In genomic region chr4:47729086-47729763, GRCh38 we compare ENCODE assay signal across 17 cellular contexts.
DNase-seq lines count a peak whose midpoint lies in the region; ATAC-seq and TF ChIP-seq lines count a peak whose summit lies in the region.
"Had no signal": no experiment of that assay in that cellular context is flagged by ENCODE, and none has a peak within 500 bp of the region (broad histone marks: within the 10 kb centered on the region; RNA-seq: fewer than 3 reads in every experiment).

No MANE protein-coding gene starts in this region.

- CTCF ChIA-PET in IMR-90 (lab: Yijun Ruan, JAX) (no interaction called here), GM10248 (lab: Yijun Ruan, JAX) (interaction anchor here (0.7 to 2.5 kb wide), 5 partner anchors 10 to 110 kb away, joined by 3 to 7 read pairs (median 4); no protein-coding TSS in a partner anchor)

- peak; percentile 21; the same call in 1 of the 2 replicates for ATAC-seq in IMR-90 (ENCODE audit: low read depth)

- H2BK5ac ChIP-seq in IMR-90 (ENCODE audit: low read depth, low read length, poor library complexity, severe bottlenecking) = no peak overlapping the region

- H2BK120ac ChIP-seq in IMR-90 (ENCODE audit: low read depth, low read length) = no peak overlapping the region

- no peak overlapping the region for H3K18ac ChIP-seq in IMR-90 (ENCODE audit: low read depth, low read length)

- H3K4me2 ChIP-seq in IMR-90 (ENCODE audit: low read depth, low read length) (no peak overlapping the region), osteoblast (ENCODE audit: insufficient read depth, low read length) (peak overlapping the region; percentile 23)
- H3K4me2 ChIP-seq: PC-9 had no signal

- H3K27me3 ChIP-seq in IMR-90 (ENCODE audit: control insufficient read depth, insufficient read depth, low read length) (no peaks in the 10 kb centered on the region; the same call in none of the 2 replicates), osteoblast (ENCODE audit: insufficient read depth, low read length) (peaks cover 3% of the 10 kb centered on the region), endodermal cell (ENCODE audit: control insufficient read depth, insufficient read depth, low read length, poor library complexity, severe bottlenecking) (no peaks in the 10 kb centered on the region)
- H3K27me3 ChIP-seq: SJCRH30 had no signal

- H3K27ac ChIP-seq in IMR-90 (ENCODE audit: insufficient read depth, low read length) (no peak overlapping the region), VCaP (peak overlapping the region; percentile 58), osteoblast (ENCODE audit: low read depth, low read length) (no peak overlapping the region), endodermal cell (ENCODE audit: low read depth, low read length) (no peak overlapping the region)
- H3K27ac ChIP-seq: PC-9, RWPE1, SJCRH30 had no signal

- no peak for TF ChIP-seq POLR2A in IMR-90 (IDR thresholded peaks at IDR 0.05; ENCODE audit: low read depth, low read length)

- no peak overlapping the region for H3K4ac ChIP-seq in IMR-90 (ENCODE audit: low read depth, low read length)

- H2AK9ac ChIP-seq in IMR-90 (replicated peaks; ENCODE audit: low read depth, low read length, poor library complexity) = no peak overlapping the region

- peaks cover 6% of the 10 kb centered on the region for H3K4me1 Mint-ChIP-seq in endodermal cell
- H3K4me1 Mint-ChIP-seq: CD8-positive, alpha-beta memory T cell had no signal

- no peak overlapping the region for H3K4me3 ChIP-seq in IMR-90 (ENCODE audit: insufficient read depth, low read depth, low read length)
- no peak overlapping the region for H3K4me3 ChIP-seq in osteoblast (ENCODE audit: insufficient read depth, low read length)
- H3K4me3 ChIP-seq in endodermal cell (ENCODE audit: low read length) = no peak overlapping the region
- H3K4me3 ChIP-seq: PC-9, SJCRH30 had no signal

- intact Hi-C loops in IMR-90 (cut with micrococcal nuclease) = no loop called here

- dilution Hi-C loops in IMR-90 (cut with HindIII; ENCODE audit: low sequenced_read_pairs, unreplicated experiment) = no loop called here

- H3K27me3 Mint-ChIP-seq in endodermal cell (ENCODE audit: insufficient read depth) = no peaks in the 10 kb centered on the region

- H3K9ac ChIP-seq in IMR-90 (ENCODE audit: low read depth, low read length) (no peak overlapping the region), endodermal cell (ENCODE audit: extremely low read depth, low read length, poor library complexity, severe bottlenecking) (no peak overlapping the region)

- no peak overlapping the region for H4K91ac ChIP-seq in IMR-90 (ENCODE audit: insufficient read depth, low read depth, low read length)

- no peak overlapping the region for H4K5ac ChIP-seq in IMR-90 (ENCODE audit: low read depth, low read length)

- DNase-seq in IMR-90 = peak; percentile 11
- DNase-seq in iris pigment epithelial cell (ENCODE audit: low read depth) = peak; percentile 12
- DNase-seq in osteoblast (ENCODE audit: insufficient read length, low spot score, missing footprints) = peak; percentile 72
- no peak for DNase-seq in GM10248 (ENCODE audit: extremely low spot score)
- DNase-seq in NCI-H1436 treated with DMSO at 0.1 percent for 48 hours (lab: John Stamatoyannopoulos, UW) = no peak
- DNase-seq in endodermal cell = no peak
- DNase-seq: C1 segment of cervical spinal cord; CD8-positive, alpha-beta memory T cell; DMS53; KBM-7; NCI-H1417; NCI-H1930; NCI-H526; PC-9; SJCRH30 had no signal

- no peak overlapping the region for H2BK15ac ChIP-seq in IMR-90 (ENCODE audit: low read depth, low read length)

- no CpG with 5 or more reads among the region's 6 CpGs for WGBS in IMR-90 (ENCODE audit: extremely low coverage in 2 of 2, insufficient read length in 1 of 2), 2 experiments
- WGBS in endodermal cell (ENCODE audit: insufficient coverage in 1 of 2, insufficient read length in 1 of 2), 2 experiments = 87 to 93% methylated on average over 4 to 6 of the region's 6 CpGs

- H4K8ac ChIP-seq in IMR-90 (ENCODE audit: low read depth in 2 of 2, low read length in 2 of 2) = no peak overlapping the region

- BruUV-seq in IMR-90 (replicated peaks; lab: Mats Ljungman, UMichigan) = no TSS peak

- no peak overlapping the region for H3K56ac ChIP-seq in IMR-90 (ENCODE audit: extremely low read depth, insufficient read depth, low read length)

- H3K36me3 Mint-ChIP-seq in endodermal cell (ENCODE audit: low read depth) = no peaks in the 10 kb centered on the region

- no peak overlapping the region for H3K4me3 Mint-ChIP-seq in endodermal cell
- H3K4me3 Mint-ChIP-seq: CD8-positive, alpha-beta memory T cell had no signal

- no peak overlapping the region for H2AFZ ChIP-seq in IMR-90 (replicated peaks; ENCODE audit: low read length, poor library complexity)
- no peak overlapping the region for H2AFZ ChIP-seq in osteoblast (ENCODE audit: low read length)
- H2AFZ ChIP-seq: PC-9 had no signal

- in situ Hi-C loops in IMR-90 (cut with MboI; ENCODE audit: low sequenced_read_pairs) = no loop called here

- no peak for TF ChIP-seq CTCF in IMR-90 (conservative IDR thresholded peaks at IDR 0.05; ENCODE audit: low read depth, low read length)
- TF ChIP-seq CTCF in VCaP (conservative IDR thresholded peaks at IDR 0.05) = no peak
- no peak for TF ChIP-seq CTCF in osteoblast (IDR thresholded peaks at IDR 0.05; ENCODE audit: extremely low read depth, low read depth, low read length)
- TF ChIP-seq CTCF in GM10248 (IDR thresholded peaks at IDR 0.05; ENCODE audit: control extremely low read depth, extremely low read depth, low read depth, missing control alignments) = no peak
- TF ChIP-seq CTCF in endodermal cell (conservative IDR thresholded peaks at IDR 0.05) = no peak

- no peak overlapping the region for H2BK20ac ChIP-seq in IMR-90 (ENCODE audit: low read depth, low read length)

- H3K36me3 ChIP-seq in IMR-90 (ENCODE audit: control insufficient read depth, insufficient read depth, low read length) (no peaks in the 10 kb centered on the region), osteoblast (ENCODE audit: insufficient read depth, low read length) (no peaks in the 10 kb centered on the region), endodermal cell (ENCODE audit: control insufficient read depth, insufficient read depth, low read length) (no peaks in the 10 kb centered on the region)
- H3K36me3 ChIP-seq: SJCRH30 had no signal

- H3K9me1 ChIP-seq in IMR-90 (ENCODE audit: insufficient read depth, low read length) = no peaks in the 10 kb centered on the region

- no peaks in the 10 kb centered on the region for H4K20me1 ChIP-seq in IMR-90 (ENCODE audit: insufficient read depth, low read length)
- no peaks in the 10 kb centered on the region for H4K20me1 ChIP-seq in osteoblast (ENCODE audit: insufficient read depth, low read length)

- no peaks in the 10 kb centered on the region for H3K9me3 Mint-ChIP-seq in endodermal cell
- H3K9me3 Mint-ChIP-seq: CD8-positive, alpha-beta memory T cell had no signal

- TF ChIP-seq RAD21 in IMR-90 (IDR thresholded peaks at IDR 0.05; ENCODE audit: low read length) = no peak

- no peaks in the 10 kb centered on the region for H3K4me1 ChIP-seq in IMR-90 (ENCODE audit: control insufficient read depth, insufficient read depth, low read length)
- H3K4me1 ChIP-seq in osteoblast (ENCODE audit: insufficient read depth, low read length) = no peaks in the 10 kb centered on the region
- H3K4me1 ChIP-seq in endodermal cell (ENCODE audit: control insufficient read depth, insufficient read depth, low read length) = no peaks in the 10 kb centered on the region

- POLR2A ChIA-PET in IMR-90 (lab: Charles Lee; ENCODE audit: unreplicated experiment) (no interaction called here), GM10248 (lab: Yijun Ruan, JAX) (no interaction called here)

- H3K79me1 ChIP-seq in IMR-90 (ENCODE audit: low read depth in 1 of 2, low read length in 2 of 2) = no peaks in the 10 kb centered on the region

- H2AK5ac ChIP-seq in IMR-90 (ENCODE audit: low read depth, low read length) = no peak overlapping the region

- H3K27ac Mint-ChIP-seq in endodermal cell = no peak overlapping the region
- H3K27ac Mint-ChIP-seq: CD8-positive, alpha-beta memory T cell had no signal

- no peak overlapping the region for H3K14ac ChIP-seq in IMR-90 (replicated peaks; ENCODE audit: low read depth, low read length)

- no peak overlapping the region for H3K23ac ChIP-seq in IMR-90 (ENCODE audit: low read depth, low read length)

- no peaks in the 10 kb centered on the region for H3K79me2 ChIP-seq in osteoblast (ENCODE audit: insufficient read depth, low read length)

- no peaks in the 10 kb centered on the region for H3K9me3 ChIP-seq in IMR-90 (ENCODE audit: control insufficient read depth, insufficient read depth, low read length)
- H3K9me3 ChIP-seq in osteoblast (ENCODE audit: low read depth, low read length) = no peaks in the 10 kb centered on the region
- H3K9me3 ChIP-seq in endodermal cell (ENCODE audit: control insufficient read depth, low read length) = no peaks in the 10 kb centered on the region
- H3K9me3 ChIP-seq: SJCRH30 had no signal

TF ChIP-seq in IMR-90, 13 proteins besides CTCF, POLR2A, EP300 and RAD21:
- TF ChIP-seq RCOR1 (IDR thresholded peaks at IDR 0.05; ENCODE audit: insufficient replicate concordance, low read length) = no peak
- peak; percentile 13; the same call in 1 of the 2 replicates for TF ChIP-seq CEBPB (IDR thresholded peaks at IDR 0.05; ENCODE audit: low read depth, low read length)

Comparison
In these comparisons a context has a peak if more than half of its experiments do, and no peak if none do; other contexts are left out.
1. DNase-seq: peak in IMR-90 (single experiment), iris pigment epithelial cell (single experiment) and osteoblast (single experiment); none in GM10248 (single experiment), NCI-H1436 treated with DMSO at 0.1 percent for 48 hours (single experiment) and endodermal cell (single experiment).